18 cellular contexts compared by ENCODE assay signal in genomic region chr4:7063362-7063761, GRCh38.
"Had no signal": no experiment of that assay in that cellular context is flagged by ENCODE, and none has a peak within 500 bp of the region (broad histone marks: within the 10 kb centered on the region; RNA-seq: fewer than 3 reads in every experiment).

No MANE protein-coding gene starts in this region.

- H3K4me2 ChIP-seq: SK-N-SH, smooth muscle cell had no signal

- H3K9me3 Mint-ChIP-seq: immature natural killer cell, naive B cell had no signal

- DNase-seq: activated CD4-positive, alpha-beta T cell treated with anti-CD3 and anti-CD28 coated beads, Interleukin-2, amount 50 U/mL, for 48 hours; activated gamma-delta T cell; amniotic stem cell; body of pancreas; central memory CD4-positive, alpha-beta T cell; effector CD4-positive, alpha-beta T cell; foreskin keratinocyte; immature natural killer cell; left colon; naive B cell; SK-N-SH; trophoblast cell had no signal

- FAIRE-seq: endothelial cell of umbilical vein, TTC549 had no signal

- H3K4me1 ChIP-seq: foreskin keratinocyte had no signal

- H3K27ac ChIP-seq: body of pancreas, coronary artery, foreskin keratinocyte, right atrium auricular region had no signal

- H3K27me3 ChIP-seq: body of pancreas, foreskin keratinocyte, right atrium auricular region had no signal

- H3K9ac ChIP-seq: SK-N-SH had no signal

- H3K27me3 Mint-ChIP-seq: naive B cell had no signal

- ATAC-seq: activated CD4-positive, CD25-positive, alpha-beta regulatory T cell treated with anti-CD3 and anti-CD28 coated beads, Interleukin-2, amount 50 U/mL, for 24 hours; body of pancreas; foreskin keratinocyte; left colon had no signal

- H3K4me3 ChIP-seq: body of pancreas, coronary artery, right atrium auricular region, smooth muscle cell had no signal

- H3K4me3 Mint-ChIP-seq: immature natural killer cell, naive B cell had no signal

- H3K9me3 ChIP-seq: body of pancreas, right atrium auricular region, SK-N-SH had no signal
